ENCODE assay signal across 15 cellular contexts in genomic region chr21:26909972-26910371, GRCh38. TPM values are rescaled to one million over a fixed set of nuclear protein-coding genes. Genes with fewer than 3 reads are reported as not detected.
DNase-seq lines count a peak whose midpoint lies in the region; ATAC-seq and TF ChIP-seq lines count a peak whose summit lies in the region.
"Had no signal": no experiment of that assay in that cellular context is flagged by ENCODE, and none has a peak within 500 bp of the region (broad histone marks: within the 10 kb centered on the region; RNA-seq: fewer than 3 reads in every experiment).

No MANE protein-coding gene starts in this region.

- H3K27me3 Mint-ChIP-seq in H9 (ENCODE audit: low read depth) = no peaks in the 10 kb centered on the region
- H3K27me3 Mint-ChIP-seq in activated CD4-positive, alpha-beta T cell treated with anti-CD3 and anti-CD28 coated beads for 36 hours = peaks cover 10% of the 10 kb centered on the region
- H3K27me3 Mint-ChIP-seq: activated B cell treated with CpG ODN at 0.5 μM for 24 hours had no signal

- H3K56ac ChIP-seq in H9 (ENCODE audit: insufficient read length, low read depth, low read length) = no peak overlapping the region

- no peaks in the 10 kb centered on the region for H3K36me3 ChIP-seq in kidney epithelial cell (ENCODE audit: control insufficient read depth, insufficient read depth, low read length)

- H3K79me2 ChIP-seq in H9 (ENCODE audit: insufficient read depth, low read length) = no peaks in the 10 kb centered on the region

- H2BK20ac ChIP-seq in H9 (ENCODE audit: low read depth, low read length, poor library complexity, severe bottlenecking) = no peak overlapping the region

- POLR2A ChIA-PET in AG04450 (lab: Yijun Ruan, JAX) = no interaction called here
- POLR2A ChIA-PET in activated CD4-positive, alpha-beta T cell treated with anti-CD3 and anti-CD28 coated beads for 36 hours (lab: Charles Lee) = no interaction called here

- H3K36me3 Mint-ChIP-seq in H9 (ENCODE audit: insufficient read depth in 1 of 3, low read depth in 3 of 3) = peaks cover 15 to 24% (median 16%) of the 10 kb centered on the region in 3 experiments
- no peaks in the 10 kb centered on the region for H3K36me3 Mint-ChIP-seq in activated CD4-positive, alpha-beta T cell treated with anti-CD3 and anti-CD28 coated beads for 36 hours (ENCODE audit: low read depth)

- ATAC-seq in activated CD4-positive, alpha-beta T cell treated with anti-CD3 and anti-CD28 coated beads for 36 hours = no peak
- ATAC-seq in GM21786 (IDR thresholded peaks at IDR 0.05; ENCODE audit: unreplicated experiment) = no peak

- CTCF ChIA-PET in AG04450 (lab: Charles Lee) = no interaction called here
- CTCF ChIA-PET in activated CD4-positive, alpha-beta T cell treated with anti-CD3 and anti-CD28 coated beads for 36 hours (lab: Charles Lee) = interaction anchor here (0.6 kb wide), 1 partner anchor 14 kb away, joined by 3 read pairs; no protein-coding TSS in a partner anchor

- no peak overlapping the region for H3K14ac ChIP-seq in H9 (ENCODE audit: insufficient read depth, low read length)

- no peaks in the 10 kb centered on the region for H3K27me3 ChIP-seq in AG04450 (ENCODE audit: control insufficient read depth, insufficient read depth, low read length)
- H3K27me3 ChIP-seq in H9 (ENCODE audit: insufficient read depth, low read length) = no peaks in the 10 kb centered on the region
- no peaks in the 10 kb centered on the region for H3K27me3 ChIP-seq in kidney epithelial cell (ENCODE audit: control insufficient read depth, insufficient read depth, low read length)

- H3K23ac ChIP-seq in H9 (ENCODE audit: insufficient read length, low read depth, low read length) = no peak overlapping the region

- no peak overlapping the region for H3K4me2 ChIP-seq in H9 (ENCODE audit: insufficient read depth, insufficient read length, low read length)

- no peak overlapping the region for H4K8ac ChIP-seq in H9 (replicated peaks; ENCODE audit: insufficient read length, low read depth, low read length)

- no peak overlapping the region for H4K91ac ChIP-seq in H9 (ENCODE audit: insufficient read length, low read depth, low read length)

- H3K27ac Mint-ChIP-seq in H9 = peak overlapping the region in 2 of 3 experiments; percentile 67 to 86; a peak in 5 of 7 replicates
- no peak overlapping the region for H3K27ac Mint-ChIP-seq in activated CD4-positive, alpha-beta T cell treated with anti-CD3 and anti-CD28 coated beads for 36 hours
- H3K27ac Mint-ChIP-seq: activated B cell treated with CpG ODN at 0.5 μM for 24 hours, nephron had no signal

- no peaks in the 10 kb centered on the region for H3K23me2 ChIP-seq in H9 (ENCODE audit: insufficient read length, low read depth, low read length, poor library complexity, severe bottlenecking)

- no peak overlapping the region for H3T11ph ChIP-seq in H9 (ENCODE audit: low read length)

- no peak overlapping the region for H3K18ac ChIP-seq in H9 (ENCODE audit: insufficient read length, low read depth, low read length)

- H2AFZ ChIP-seq in H9 (ENCODE audit: low read length) = no peak overlapping the region

- H4K20me1 ChIP-seq in H9 (ENCODE audit: control insufficient read depth, insufficient read depth, insufficient read length) = no peaks in the 10 kb centered on the region

- no peak overlapping the region for H3K9ac ChIP-seq in H9 (ENCODE audit: extremely low read depth, insufficient read length, low read length)

- no peak overlapping the region for H2BK12ac ChIP-seq in H9 (ENCODE audit: insufficient read length, low read depth, low read length)

- no peaks in the 10 kb centered on the region for H3K79me1 ChIP-seq in H9 (ENCODE audit: insufficient read depth, low read depth, low read length, poor library complexity, severe bottlenecking)

- H3K9me3 ChIP-seq in AG04450 (ENCODE audit: control insufficient read depth, insufficient read depth, low read length) (no peaks in the 10 kb centered on the region; the same call in 1 of the 2 replicates), H9 (ENCODE audit: control insufficient read depth, low read depth, low read length) (peaks cover 6% of the 10 kb centered on the region)

- no CpG with 5 or more reads among the region's 3 CpGs for WGBS in H9 (ENCODE audit: extremely low coverage, insufficient read length, low lambda C conversion rate)

- no peak overlapping the region for H2BK15ac ChIP-seq in H9 (ENCODE audit: low read depth, low read length)

- no peak overlapping the region for H2AK5ac ChIP-seq in H9 (ENCODE audit: insufficient read length, low read length)

- TF ChIP-seq CTCF in AG04450 (IDR thresholded peaks at IDR 0.05; ENCODE audit: low read depth, low read length) = 0 out of 2 replicates have a peak, but pooled peaks have one; percentile 16
- peak; percentile 56 for TF ChIP-seq CTCF in H9 (conservative IDR thresholded peaks at IDR 0.05)
- TF ChIP-seq CTCF in kidney epithelial cell (IDR thresholded peaks at IDR 0.05; ENCODE audit: insufficient read depth, low read length, poor library complexity, severe bottlenecking) = peak; percentile 30

- peaks cover 12 to 16% of the 10 kb centered on the region in 2 experiments for H3K9me3 Mint-ChIP-seq in H9
- peaks cover 5% of the 10 kb centered on the region for H3K9me3 Mint-ChIP-seq in activated CD4-positive, alpha-beta T cell treated with anti-CD3 and anti-CD28 coated beads for 36 hours (ENCODE audit: low read depth)

- no peak overlapping the region for H3K4me3 ChIP-seq in AG04450 (ENCODE audit: low read depth, low read length)
- H3K4me3 ChIP-seq in kidney epithelial cell (ENCODE audit: low read depth, low read length) = no peak overlapping the region

- peak overlapping the region in 1 of 2 experiments; percentile 59; a peak in 1 of 5 replicates for H3K4me3 Mint-ChIP-seq in H9
- H3K4me3 Mint-ChIP-seq in activated CD4-positive, alpha-beta T cell treated with anti-CD3 and anti-CD28 coated beads for 36 hours = no peak overlapping the region
- H3K4me3 Mint-ChIP-seq: activated B cell treated with CpG ODN at 0.5 μM for 24 hours, nephron had no signal

- H2BK120ac ChIP-seq in H9 (ENCODE audit: low read depth, low read length, poor library complexity, severe bottlenecking) = no peak overlapping the region

- intact Hi-C loops in activated CD4-positive, alpha-beta T cell treated with anti-CD3 and anti-CD28 coated beads for 36 hours (cut with DNase I, micrococcal nuclease) = no loop called here

- peaks cover 5% of the 10 kb centered on the region; the same call in 1 of the 2 replicates for H3K4me1 ChIP-seq in H9 (ENCODE audit: insufficient read depth, low read length)

- no peak overlapping the region for H3K27ac ChIP-seq in AG04450 (ENCODE audit: low read depth, low read length)
- H3K27ac ChIP-seq in H9 (ENCODE audit: insufficient read length, low read depth, low read length) = no peak overlapping the region
- H3K27ac ChIP-seq: C4-2B, epithelial cell of prostate had no signal

- H3K4ac ChIP-seq in H9 (ENCODE audit: low read depth, low read length) = no peak overlapping the region

- H4K5ac ChIP-seq in H9 (ENCODE audit: insufficient read length, low read depth, low read length) = no peak overlapping the region

- H2BK5ac ChIP-seq in H9 (ENCODE audit: insufficient read length, low read length) = no peak overlapping the region

- DNase-seq in AG04450 (ENCODE audit: low read depth, low spot score) = no peak
- DNase-seq in H9 = peak; percentile 53
- DNase-seq in amniotic epithelial cell (ENCODE audit: low read depth) = peak; percentile 56
- DNase-seq in kidney epithelial cell (ENCODE audit: low read depth) = no peak
- DNase-seq in activated CD4-positive, alpha-beta T cell treated with anti-CD3 and anti-CD28 coated beads for 36 hours = no peak
- DNase-seq in AG20443 (ENCODE audit: low spot score) = no peak
- no peak for DNase-seq in pons (ENCODE audit: low spot score)
- DNase-seq: activated B cell treated with CpG ODN at 0.5 μM for 24 hours; activated T-cell treated with anti-CD3 and anti-CD28 coated beads, Interleukin-2, amount 50 U/mL, for 1 hour; amygdala; NCI-H2171 had no signal

- peaks cover 32 to 42% of the 10 kb centered on the region in 2 experiments for H3K4me1 Mint-ChIP-seq in H9
- H3K4me1 Mint-ChIP-seq in activated CD4-positive, alpha-beta T cell treated with anti-CD3 and anti-CD28 coated beads for 36 hours = no peaks in the 10 kb centered on the region
- H3K4me1 Mint-ChIP-seq: activated B cell treated with CpG ODN at 0.5 μM for 24 hours, nephron had no signal

RNA-seq across cellular contexts. Expression of gene ADAMTS5, which starts 56.9 kb away (rescaled TPM):
- 3.1 and 4.1 TPM in 2 replicates for polyA plus RNA-seq in AG04450 (2011; rRNA removed)
- polyA minus RNA-seq in AG04450 (2011; rRNA and poly(A)+ RNA removed) = 5.9 and 7.0 TPM in 2 replicates
- total RNA-seq in H9 (2021) (0.90 and 0.99 TPM in 2 replicates), kidney epithelial cell (16.3 and 17.3 TPM in 2 replicates)
- not detected for total RNA-seq in activated CD4-positive, alpha-beta T cell treated with anti-CD3 and anti-CD28 coated beads for 36 hours
- total RNA-seq: activated B cell treated with CpG ODN at 0.5 μM for 24 hours had no signal

Comparison
In these comparisons a context has a peak if more than half of its experiments do, and no peak if none do; other contexts are left out.
1. DNase-seq: peak in H9 (single experiment) and amniotic epithelial cell (single experiment); none in AG04450 (single experiment), kidney epithelial cell (single experiment), activated CD4-positive, alpha-beta T cell treated with anti-CD3 and anti-CD28 coated beads for 36 hours (single experiment), AG20443 (single experiment) and pons (single experiment).
2. Peak in every context shown above with its lines, with median percentiles within 50 percentile points of each other: CTCF ChIP-seq.